In genomic region chrX:116230136-116230886, GRCh38 we compare ENCODE assay signal across 19 cellular contexts. TPM values are rescaled to one million over a fixed set of nuclear protein-coding genes. Genes with fewer than 3 reads are reported as not detected.
DNase-seq lines count a peak whose midpoint lies in the region; ATAC-seq, FAIRE-seq and TF ChIP-seq lines count a peak whose summit lies in the region.
"Had no signal": no experiment of that assay in that cellular context is flagged by ENCODE, and none has a peak within 500 bp of the region (broad histone marks: within the 10 kb centered on the region; RNA-seq: fewer than 3 reads in every experiment).

No MANE protein-coding gene starts in this region.

- H3K4me1 ChIP-seq in A549, result peaks cover 25% of the 10 kb centered on the region
- H3K4me1 ChIP-seq in GM23248 (ENCODE audit: insufficient read depth), result peaks cover 20% of the 10 kb centered on the region
- H3K4me1 ChIP-seq in adipocyte (ENCODE audit: control insufficient read depth, insufficient read depth, low read length), result no peaks in the 10 kb centered on the region

- whole genome bisulfite sequencing in A549 (ENCODE audit: missing lambda C conversion rate), result 0% methylated on average over 4 of the region's 4 CpGs
- WGBS in GM23248 (ENCODE audit: low coverage in 1 of 2, low lambda C conversion rate in 2 of 2, missing lambda C conversion rate in 2 of 2), 2 experiments, result 59 to 61% methylated on average over 4 of the region's 4 CpGs

- ATAC-seq in A549, result peak; percentile 83 to 93
- ATAC-seq in HG03108 (IDR thresholded peaks at IDR 0.05; ENCODE audit: unreplicated experiment), result no peak
- ATAC-seq in HG03565 (IDR thresholded peaks at IDR 0.05; ENCODE audit: unreplicated experiment), result no peak

- no peaks in the 10 kb centered on the region for H3K79me2 ChIP-seq in GM23248 (ENCODE audit: insufficient read depth)

- TF ChIP-seq EP300 in A549 (IDR thresholded peaks at IDR 0.05), result peak in 1 of 2 experiments; percentile 61; a peak in 1 of 5 replicates

- peak; percentile 85 for FAIRE-seq in A549 (lab: Jason Lieb, UNC)
- FAIRE-seq: A204.1, GM12892 had no signal

- TF ChIP-seq RAD21 in A549 (conservative IDR thresholded peaks at IDR 0.05 in 1 of 2, IDR thresholded peaks at IDR 0.05 in 1 of 2), result no peak

- H3K4me2 ChIP-seq in A549, result peak overlapping the region; percentile 72
- H3K4me2 ChIP-seq in GM23248 (ENCODE audit: unreplicated experiment), result no peak overlapping the region

- no peaks in the 10 kb centered on the region for H3K27me3 ChIP-seq in GM23248 (replicated peaks; ENCODE audit: insufficient read depth)
- no peaks in the 10 kb centered on the region for H3K27me3 ChIP-seq in adipocyte (replicated peaks; ENCODE audit: control insufficient read depth, insufficient read depth, low read length)

- no peak for TF ChIP-seq CTCF in A549 (IDR thresholded peaks at IDR 0.05)

- H3K36me3 ChIP-seq in GM23248 (ENCODE audit: low read depth), result no peaks in the 10 kb centered on the region
- no peaks in the 10 kb centered on the region for H3K36me3 ChIP-seq in adipocyte (ENCODE audit: control insufficient read depth, insufficient read depth, low read length, severe bottlenecking)

- no peak overlapping the region for H3K4me3 ChIP-seq in A549
- H3K4me3 ChIP-seq in GM23248, result no peak overlapping the region
- H3K4me3 ChIP-seq in adipocyte (ENCODE audit: low read length), result no peak overlapping the region

- POLR2A ChIA-PET in A549 (lab: Yijun Ruan, JAX), result no interaction called here

- H3K27ac ChIP-seq in A549 (peak overlapping the region; percentile 76 to 79), GM23248 (no peak overlapping the region)

- H2AFZ ChIP-seq in GM23248, result peak overlapping the region; percentile 48; the same call in 1 of the 2 replicates

- H4K20me1 ChIP-seq in GM23248 (ENCODE audit: insufficient read depth), result no peaks in the 10 kb centered on the region

- peaks cover 10% of the 10 kb centered on the region; the same call in 1 of the 2 replicates for H3F3A ChIP-seq in GM23248 (ENCODE audit: insufficient read depth)

- no peak overlapping the region for H3K9ac ChIP-seq in GM23248
- H3K9ac ChIP-seq in adipocyte (ENCODE audit: low read length), result no peak overlapping the region

- peak in 1 of 2 experiments; percentile 88 for DNase-seq in A549 (ENCODE audit: low read depth in 1 of 2, low spot score in 1 of 2)
- DNase-seq in GM23248, result no peak
- peak; percentile 10 for DNase-seq in adipocyte (ENCODE audit: low read depth)
- DNase-seq in fibroblast of peridontal ligament (ENCODE audit: extremely low read depth), result peak; percentile 12
- no peak for DNase-seq in dermis blood vessel endothelial cell
- no peak for DNase-seq in NCI-H1930 (lab: John Stamatoyannopoulos, UW)
- DNase-seq: C1 segment of cervical spinal cord, DMS 273 treated with DMSO at 0.1 percent for 48 hours, H7, NCI-H1105, NCI-H1694 treated with DMSO at 0.1 percent for 48 hours, NCI-H2171 treated with DMSO at 0.1 percent for 48 hours, NCI-H524 treated with DMSO at 0.1 percent for 48 hours, RPMI8226 had no signal

- TF ChIP-seq POLR2A in A549 (IDR thresholded peaks at IDR 0.05; ENCODE audit: low read length), result no peak

- H3K9me3 ChIP-seq in A549 (peaks cover 11% of the 10 kb centered on the region; the same call in 2 of the 3 replicates), GM23248 (ENCODE audit: low read depth) (no peaks in the 10 kb centered on the region), adipocyte (ENCODE audit: control insufficient read depth, low read length) (peaks cover 7% of the 10 kb centered on the region)

- CTCF ChIA-PET in A549 (lab: Yijun Ruan, JAX), result no interaction called here

- H3K9me2 ChIP-seq in GM23248 (ENCODE audit: insufficient read depth), result no peaks in the 10 kb centered on the region

- in situ Hi-C loops in GM23248 (cut with MboI), result no loop called here

TF ChIP-seq in A549, 52 proteins besides CTCF, POLR2A, EP300 and RAD21:
- TF ChIP-seq ZFP36 (IDR thresholded peaks at IDR 0.05; ENCODE audit: borderline replicate concordance, partially characterized antibody) (peak; percentile 18), CEBPB (IDR thresholded peaks at IDR 0.05) (peak; percentile 19 to 40; a peak in 3 of 4 replicates), GATA3 (IDR thresholded peaks at IDR 0.05; ENCODE audit: borderline replicate concordance) (peak; percentile 82), NR3C1 (IDR thresholded peaks at IDR 0.05) (no peak), JUNB (IDR thresholded peaks at IDR 0.05) (peak; percentile 52; the same call in 1 of the 2 replicates), MAFK (IDR thresholded peaks at IDR 0.05; ENCODE audit: partially characterized antibody) (peak; percentile 20), HOXB13 (CRISPR knock-in tag; IDR thresholded peaks at IDR 0.05; ENCODE audit: low read depth) (no peak), PBX3 (IDR thresholded peaks at IDR 0.05) (0 out of 2 replicates have a peak, but pooled peaks have one; percentile 52), FOSL2 (IDR thresholded peaks at IDR 0.05) (no peak), FOSL2 (CRISPR knock-in tag; IDR thresholded peaks at IDR 0.05) (peak; percentile 25; the same call in 1 of the 2 replicates)

RNA-seq across cellular contexts. Expression of gene AGTR2, which starts 59.8 kb away (rescaled TPM):
- polyA plus RNA-seq in A549 (2011; rRNA removed), result not detected in 2 replicates
- polyA plus RNA-seq in A549 (2012; cell fraction: cytosol; rRNA removed), result not detected in 2 replicates
- not detected in 2 replicates for polyA plus RNA-seq in A549 (2012; cell fraction: nucleus; rRNA removed)
- polyA plus RNA-seq in A549 (2017; fragmentation: RNase III; extraction: RNeasy Plus Mini Kit Qiagen cat#74134 plus additional on column Dnase treatment), result not detected in 3 replicates
- not detected in 2 replicates for polyA minus RNA-seq in A549 (2011; rRNA and poly(A)+ RNA removed)
- total RNA-seq in GM23248 (2014; rRNA removed; shearing (Covaris generic)), result not detected in 2 replicates
- not detected in 2 replicates for polyA plus RNA-seq in GM23248 (2016; fragmentation: Nextera tagmentation; extraction: Ambion mirVana)
- total RNA-seq in dermis blood vessel endothelial cell, result not detected in 2 replicates
- total RNA-seq: H7, MCF 10A had no signal

Comparison
In these comparisons a context has a peak if more than half of its experiments do, and no peak if none do; other contexts are left out.
1. ATAC-seq: peak in A549 (2 of 2); none in HG03108 (single experiment) and HG03565 (single experiment).
2. DNase-seq: peak in adipocyte (single experiment) and fibroblast of peridontal ligament (single experiment); none in GM23248 (single experiment), dermis blood vessel endothelial cell (single experiment) and NCI-H1930 (0 of 2).